Comparison of ENCODE assay signal across 25 cellular contexts in genomic region chr2:223060201-223060825, GRCh38. TPM values are rescaled to one million over a fixed set of nuclear protein-coding genes. Genes with fewer than 3 reads are reported as not detected.
DNase-seq lines count a peak whose midpoint lies in the region; ATAC-seq, FAIRE-seq and TF ChIP-seq lines count a peak whose summit lies in the region.
"Had no signal": no experiment of that assay in that cellular context is flagged by ENCODE, and none has a peak within 500 bp of the region (broad histone marks: within the 10 kb centered on the region; RNA-seq: fewer than 3 reads in every experiment).

No MANE protein-coding gene starts in this region.

- H2AFZ ChIP-seq in IMR-90 (replicated peaks; ENCODE audit: low read length, poor library complexity) (no peak overlapping the region), Karpas-422 (ENCODE audit: low read length) (no peak overlapping the region)
- H2AFZ ChIP-seq: GM23248, PC-9 had no signal

- no peak overlapping the region; the same call in 1 of the 2 replicates for H2AK5ac ChIP-seq in IMR-90 (ENCODE audit: low read depth, low read length)

- H3K9me1 ChIP-seq in IMR-90 (ENCODE audit: insufficient read depth, low read length) = peaks cover 8% of the 10 kb centered on the region

- H3K4me3 ChIP-seq in A673 (ENCODE audit: low read depth, low read length, poor library complexity, severe bottlenecking) (no peak overlapping the region), IMR-90 (ENCODE audit: insufficient read depth, low read depth, low read length) (no peak overlapping the region), epithelial cell of esophagus (ENCODE audit: low read length) (no peak overlapping the region), Karpas-422 (ENCODE audit: low read length) (no peak overlapping the region)
- H3K4me3 ChIP-seq: A549, GM23248, PC-9, SJCRH30 had no signal

- CTCF ChIA-PET in A673 (lab: Charles Lee) (no interaction called here), IMR-90 (lab: Yijun Ruan, JAX) (no interaction called here)

- H3K27me3 Mint-ChIP-seq in nephron (ENCODE audit: low read depth) = peaks cover 4% of the 10 kb centered on the region

- H2BK120ac ChIP-seq in IMR-90 (ENCODE audit: low read depth, low read length) = peak overlapping the region; percentile 32; the same call in 1 of the 2 replicates

- no peaks in the 10 kb centered on the region for H3K9me3 Mint-ChIP-seq in nephron
- H3K9me3 Mint-ChIP-seq: HFFc6 had no signal

- H3K27ac Mint-ChIP-seq in nephron = peak overlapping the region; percentile 58 to 78 (median 65)
- H3K27ac Mint-ChIP-seq: H9, HFFc6 had no signal

- no peak overlapping the region for H2BK5ac ChIP-seq in IMR-90 (ENCODE audit: low read depth, low read length, poor library complexity, severe bottlenecking)

- peaks cover 0 to 6% of the 10 kb centered on the region in 2 experiments; a peak in 2 of 4 replicates for H3K79me1 ChIP-seq in IMR-90 (ENCODE audit: low read depth in 1 of 2, low read length in 2 of 2)

- in situ Hi-C loops in IMR-90 (cut with MboI; ENCODE audit: low sequenced_read_pairs) = no loop called here

- H3K79me2 ChIP-seq in Karpas-422 (ENCODE audit: low read length) = no peaks in the 10 kb centered on the region

- H3K56ac ChIP-seq in IMR-90 (ENCODE audit: extremely low read depth, insufficient read depth, low read length) = no peak overlapping the region

- H3K9me2 ChIP-seq in Karpas-422 (replicated peaks; ENCODE audit: insufficient read depth, low read length) = no peaks in the 10 kb centered on the region

- intact Hi-C loops in A673 (cut with micrococcal nuclease; ENCODE audit: unreplicated experiment) = no loop called here
- intact Hi-C loops in IMR-90 (cut with micrococcal nuclease) = no loop called here

- H3K4me3 Mint-ChIP-seq in nephron = no peak overlapping the region
- H3K4me3 Mint-ChIP-seq: CD4-positive, alpha-beta memory T cell; H9; HFFc6 had no signal

- no peak overlapping the region for H4K8ac ChIP-seq in IMR-90 (ENCODE audit: low read depth in 2 of 2, low read length in 2 of 2)

- POLR2A ChIA-PET in A673 (lab: Charles Lee; ENCODE audit: low non-redundant PET) (no interaction called here), IMR-90 (lab: Charles Lee; ENCODE audit: unreplicated experiment) (no interaction called here)

- peaks cover 69% of the 10 kb centered on the region for H3K4me1 Mint-ChIP-seq in nephron
- H3K4me1 Mint-ChIP-seq: CD4-positive, alpha-beta memory T cell had no signal

- no peak overlapping the region for H2BK20ac ChIP-seq in IMR-90 (ENCODE audit: low read depth, low read length)

- TF ChIP-seq RAD21 in IMR-90 (IDR thresholded peaks at IDR 0.05; ENCODE audit: low read length) = no peak

- no peak for ATAC-seq in IMR-90 (ENCODE audit: low read depth)
- ATAC-seq: Right ventricle myocardium inferior had no signal

- dilution Hi-C loops in IMR-90 (cut with HindIII; ENCODE audit: low sequenced_read_pairs, unreplicated experiment) = no loop called here

- no peaks in the 10 kb centered on the region for H4K20me1 ChIP-seq in IMR-90 (ENCODE audit: insufficient read depth, low read length)
- no peaks in the 10 kb centered on the region for H4K20me1 ChIP-seq in Karpas-422 (ENCODE audit: insufficient read depth, low read depth, low read length)

- no peak overlapping the region for H2AK9ac ChIP-seq in IMR-90 (replicated peaks; ENCODE audit: low read depth, low read length, poor library complexity)

- H3K4ac ChIP-seq in IMR-90 (ENCODE audit: low read depth, low read length) = no peak overlapping the region

- no peak overlapping the region for H3K23ac ChIP-seq in IMR-90 (ENCODE audit: low read depth, low read length)

- no peak overlapping the region for H4K91ac ChIP-seq in IMR-90 (ENCODE audit: insufficient read depth, low read depth, low read length)

- peaks cover 4% of the 10 kb centered on the region for H3K36me3 Mint-ChIP-seq in nephron (ENCODE audit: low read depth)
- H3K36me3 Mint-ChIP-seq: CD4-positive, alpha-beta memory T cell had no signal

- H3K27me3 ChIP-seq in A673 (replicated peaks; ENCODE audit: insufficient read depth, low read depth, low read length, poor library complexity) = no peaks in the 10 kb centered on the region
- no peaks in the 10 kb centered on the region for H3K27me3 ChIP-seq in IMR-90 (ENCODE audit: control insufficient read depth, insufficient read depth, low read length)
- no peaks in the 10 kb centered on the region for H3K27me3 ChIP-seq in Karpas-422 (ENCODE audit: low read length)

- H3K4me1 ChIP-seq in A673 (ENCODE audit: insufficient read depth, low read length, poor library complexity, severe bottlenecking) (peaks cover 85% of the 10 kb centered on the region), IMR-90 (ENCODE audit: control insufficient read depth, insufficient read depth, low read length) (peaks cover 16% of the 10 kb centered on the region), Karpas-422 (ENCODE audit: low read length) (no peaks in the 10 kb centered on the region)
- H3K4me1 ChIP-seq: SJCRH30 had no signal

- 0 out of 2 replicates have a peak overlapping the region, but pooled peaks have one; percentile 16 for H3K18ac ChIP-seq in IMR-90 (ENCODE audit: low read depth, low read length)

- H3K27ac ChIP-seq in A673 (ENCODE audit: low read depth, low read length, poor library complexity, severe bottlenecking) (peak overlapping the region; percentile 5), IMR-90 (ENCODE audit: insufficient read depth, low read length) (no peak overlapping the region), Karpas-422 (ENCODE audit: low read length) (no peak overlapping the region)
- H3K27ac ChIP-seq: GM23248, SJCRH30 had no signal

- FAIRE-seq in GM12891 (lab: Jason Lieb, UNC) = no peak
- FAIRE-seq: A549 had no signal

- H3K4me2 ChIP-seq in IMR-90 (ENCODE audit: low read depth, low read length) (no peak overlapping the region), Karpas-422 (ENCODE audit: low read depth, low read length, poor library complexity, severe bottlenecking) (no peak overlapping the region)

- DNase-seq in A673 (ENCODE audit: low spot score) (no peak), IMR-90 (no peak), epithelial cell of esophagus (ENCODE audit: low read depth) (peak; percentile 5), Karpas-422 (no peak), midbrain (lab: John Stamatoyannopoulos, UW) (no peak), GM12891 (ENCODE audit: insufficient read length, low spot score) (no peak)
- DNase-seq: C1 segment of cervical spinal cord; Caco-2; CD4-positive, alpha-beta memory T cell; GM23248; H9; HFFc6; Kasumi-1; NCI-H1436; NCI-H187; NCI-H2107; NCI-H524; NCI-H82; NK-92 treated with Interleukin-12 subunit alpha and Interleukin-12 subunit beta, amount 100 ng/mL, for 24 hours; PC-9; SJCRH30 had no signal

- H3K9ac ChIP-seq in IMR-90 (ENCODE audit: low read depth, low read length) (no peak overlapping the region), Karpas-422 (ENCODE audit: low read length) (no peak overlapping the region)
- H3K9ac ChIP-seq: GM23248 had no signal

- H2BK15ac ChIP-seq in IMR-90 (ENCODE audit: low read depth, low read length) = no peak overlapping the region

- no TSS peak for BruUV-seq in A673 (replicated peaks; lab: Mats Ljungman, UMichigan)
- no TSS peak for BruUV-seq in IMR-90 (replicated peaks; lab: Mats Ljungman, UMichigan)

- TF ChIP-seq POLR2A in IMR-90 (IDR thresholded peaks at IDR 0.05; ENCODE audit: low read depth, low read length) (no peak), GM12891 (IDR thresholded peaks at IDR 0.05; ENCODE audit: low read depth, low read length) (no peak)

- H4K5ac ChIP-seq in IMR-90 (ENCODE audit: low read depth, low read length) = no peak overlapping the region

- TF ChIP-seq CTCF in A673 (conservative IDR thresholded peaks at IDR 0.05; ENCODE audit: low read depth, low read length) (no peak), IMR-90 (conservative IDR thresholded peaks at IDR 0.05; ENCODE audit: low read depth, low read length) (no peak), epithelial cell of esophagus (IDR thresholded peaks at IDR 0.05; ENCODE audit: insufficient read depth, low read depth, low read length, missing control alignments) (no peak), nephron (IDR thresholded peaks at IDR 0.05; ENCODE audit: unreplicated experiment in 3 of 3) (no peak)

- no peak overlapping the region for H3K14ac ChIP-seq in IMR-90 (replicated peaks; ENCODE audit: low read depth, low read length)

- 100% methylated on average over 1 of the region's 4 CpGs; no CpG with 5 or more reads in 1 of the 2 experiments for WGBS in IMR-90 (ENCODE audit: extremely low coverage in 2 of 2, insufficient read length in 1 of 2), 2 experiments

- H3K36me3 ChIP-seq in A673 (ENCODE audit: insufficient read depth, low read length, poor library complexity, severe bottlenecking) (peaks cover 11% of the 10 kb centered on the region), IMR-90 (ENCODE audit: control insufficient read depth, insufficient read depth, low read length) (no peaks in the 10 kb centered on the region), Karpas-422 (ENCODE audit: insufficient read depth, low read length) (no peaks in the 10 kb centered on the region)
- H3K36me3 ChIP-seq: SJCRH30 had no signal

- H3K9me3 ChIP-seq in A673 (ENCODE audit: low read depth, low read length, poor library complexity, severe bottlenecking) (no peaks in the 10 kb centered on the region), IMR-90 (ENCODE audit: control insufficient read depth, insufficient read depth, low read length) (no peaks in the 10 kb centered on the region), Karpas-422 (ENCODE audit: low read length) (no peaks in the 10 kb centered on the region)
- H3K9me3 ChIP-seq: A549, Caco-2, SJCRH30 had no signal

TF ChIP-seq in GM12891, 5 proteins besides CTCF, POLR2A, EP300 and RAD21:
- TF ChIP-seq TAF1 (IDR thresholded peaks at IDR 0.05; ENCODE audit: low read depth, low read length) = no peak
- TF ChIP-seq PAX5 (IDR thresholded peaks at IDR 0.05; ENCODE audit: insufficient read depth, low read length, severe bottlenecking) = no peak
- TF ChIP-seq SPI1 (IDR thresholded peaks at IDR 0.05; ENCODE audit: low read depth, low read length) = no peak
- no peak for TF ChIP-seq POLR2AphosphoS5 (IDR thresholded peaks at IDR 0.05; ENCODE audit: low read depth, low read length)
- no peak for TF ChIP-seq POU2F2 (IDR thresholded peaks at IDR 0.05; ENCODE audit: low read depth, low read length)

RNA-seq across cellular contexts. Expression of gene KCNE4, which starts 8.3 kb away (rescaled TPM):
- total RNA-seq in A673 (2021) = 68.0 and 82.5 TPM in 2 replicates
- total RNA-seq in IMR-90 (2012; rRNA removed) = 6.6 and 8.3 TPM in 2 replicates
- polyA plus RNA-seq in IMR-90 (2012; rRNA removed) = 6.8 and 8.1 TPM in 2 replicates
- polyA plus RNA-seq in IMR-90 (2012; cell fraction: cytosol; rRNA removed) = 7.4 and 17.0 TPM in 2 replicates
- polyA plus RNA-seq in IMR-90 (2012; cell fraction: nucleus; rRNA removed; ENCODE audit: low replicate concordance) = 17.7 and 50.6 TPM in 2 replicates
- total RNA-seq in Karpas-422 (2014; rRNA removed; shearing (Covaris generic); ENCODE audit: low replicate concordance) = not detected in 2 replicates
- not detected for polyA plus RNA-seq in GM12891 (2012; ENCODE audit: low read depth, missing spikeins)
- total RNA-seq: Caco-2; CD4-positive, alpha-beta memory T cell; T-helper 1 cell treated with Interleukin-12 subunit alpha and Interleukin-12 subunit beta and Interleukin-4 antibody, amounts not matched to agents 30 ng/mL and 1 ng/mL, for 36 hours had no signal
- polyA plus RNA-seq: CD4-positive, alpha-beta memory T cell had no signal
